17 cellular contexts compared by ENCODE assay signal in the genomic region with DNA sequence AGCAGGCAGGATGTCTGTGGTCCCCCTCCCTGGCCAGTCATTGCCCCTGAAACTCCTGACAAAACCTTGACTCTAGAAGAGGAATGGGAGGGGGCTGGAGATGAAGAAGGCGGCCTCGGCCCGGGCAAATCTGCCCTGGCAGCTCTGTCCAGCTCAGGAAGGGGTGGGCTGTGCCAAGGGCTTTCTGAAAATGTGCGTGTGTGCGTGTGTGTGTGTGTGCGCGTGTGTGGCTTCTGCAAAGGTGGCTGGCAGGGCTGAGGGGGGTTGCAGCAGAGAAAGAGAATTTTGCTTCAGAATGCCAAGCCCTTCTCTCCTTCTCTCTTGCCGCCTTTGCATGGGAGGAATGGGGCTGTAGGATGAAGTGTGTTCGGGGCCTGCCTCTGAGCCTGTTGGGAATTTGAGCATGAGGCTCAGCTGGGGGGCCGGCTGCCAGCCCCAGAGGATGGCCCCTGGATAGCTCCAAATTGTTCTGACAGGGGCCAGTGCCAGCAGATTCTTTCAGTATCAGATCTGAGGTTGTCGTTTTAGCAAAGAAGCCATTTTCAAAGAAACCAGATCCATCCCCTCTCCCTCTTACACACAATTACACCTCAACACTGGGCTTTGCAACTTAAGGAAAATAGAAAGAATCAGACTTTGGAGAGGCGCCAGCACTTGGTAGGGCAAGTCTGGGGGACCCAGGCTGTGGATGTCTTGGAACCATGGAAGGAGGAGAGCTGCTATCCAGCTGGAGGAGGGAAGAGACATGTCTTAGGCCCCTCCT. TPM values are rescaled to one million over a fixed set of nuclear protein-coding genes. Genes with fewer than 3 reads are reported as not detected.
DNase-seq lines count a peak whose midpoint lies in the region; ATAC-seq and TF ChIP-seq lines count a peak whose summit lies in the region.
"Had no signal": no experiment of that assay in that cellular context is flagged by ENCODE, and none has a peak within 500 bp of the region (broad histone marks: within the 10 kb centered on the region; RNA-seq: fewer than 3 reads in every experiment).

No MANE protein-coding gene starts in this region.

- TF ChIP-seq POLR2A in vagina (IDR thresholded peaks at IDR 0.05): no peak

- H3K36me3 ChIP-seq in psoas muscle (ENCODE audit: insufficient read depth in 1 of 2, low read depth in 1 of 2): no peaks in the 10 kb centered on the region
- no peaks in the 10 kb centered on the region for H3K36me3 ChIP-seq in vagina
- no peaks in the 10 kb centered on the region for H3K36me3 ChIP-seq in CD8-positive, alpha-beta T cell (ENCODE audit: insufficient read depth, low read length)
- H3K36me3 ChIP-seq: neutrophil had no signal

- H3K27me3 Mint-ChIP-seq in CD8-positive, alpha-beta T cell (ENCODE audit: low read depth): peaks cover 32% of the 10 kb centered on the region

- peaks cover 5% of the 10 kb centered on the region for H3K4me1 Mint-ChIP-seq in CD8-positive, alpha-beta T cell (ENCODE audit: low read depth)

- no peaks in the 10 kb centered on the region for H3K9me3 Mint-ChIP-seq in CD8-positive, alpha-beta T cell
- H3K9me3 Mint-ChIP-seq: GM23338 had no signal

- H3K4me3 Mint-ChIP-seq in CD8-positive, alpha-beta T cell: no peak overlapping the region

- H3K4me1 ChIP-seq in psoas muscle (peaks cover 14% of the 10 kb centered on the region), vagina (peaks cover 80% of the 10 kb centered on the region)
- H3K4me1 ChIP-seq in CD8-positive, alpha-beta T cell (ENCODE audit: insufficient read depth, low read length): no peaks in the 10 kb centered on the region

- POLR2A ChIA-PET in CD8-positive, alpha-beta T cell (lab: Charles Lee): interaction anchor here (0.6 kb wide), 1 partner anchor 73 kb away, joined by 3 read pairs; no protein-coding TSS in a partner anchor

- H3K4me3 ChIP-seq in psoas muscle (peak overlapping the region; percentile 78), vagina (peak overlapping the region; percentile 81 to 83)
- no peak overlapping the region for H3K4me3 ChIP-seq in CD8-positive, alpha-beta T cell (ENCODE audit: low read depth, low read length)
- H3K4me3 ChIP-seq: GM23338 had no signal

- peak overlapping the region; percentile 71 for H3K27ac ChIP-seq in psoas muscle
- peak overlapping the region; percentile 95 for H3K27ac ChIP-seq in vagina
- no peak overlapping the region for H3K27ac ChIP-seq in CD8-positive, alpha-beta T cell (ENCODE audit: low read depth, low read length)
- H3K27ac ChIP-seq: neutrophil had no signal

- no peaks in the 10 kb centered on the region for H3K36me3 Mint-ChIP-seq in CD8-positive, alpha-beta T cell

- CTCF ChIA-PET in CD8-positive, alpha-beta T cell (lab: Charles Lee): interaction anchor here (0.7 to 2.4 kb wide), 3 partner anchors 8 to 144 kb away, joined by 3 to 10 read pairs (median 3); no protein-coding TSS in a partner anchor

- no peak overlapping the region for H3K27ac Mint-ChIP-seq in CD8-positive, alpha-beta T cell
- H3K27ac Mint-ChIP-seq: GM23338 had no signal

- H3K27me3 ChIP-seq in psoas muscle (ENCODE audit: insufficient read depth in 3 of 3, low read length in 2 of 3): peaks cover 0 to 38% (median 4%) of the 10 kb centered on the region in 3 donors
- no peaks in the 10 kb centered on the region for H3K27me3 ChIP-seq in vagina
- peaks cover 10% of the 10 kb centered on the region for H3K27me3 ChIP-seq in CD8-positive, alpha-beta T cell (ENCODE audit: insufficient read depth, low read length)

- no peak for ATAC-seq in Right ventricle myocardium inferior
- ATAC-seq in left ventricle myocardium superior: no peak
- no peak for ATAC-seq in psoas muscle
- ATAC-seq in HG02642 (IDR thresholded peaks at IDR 0.05; ENCODE audit: poor library complexity, unreplicated experiment): no peak
- no peak for ATAC-seq in CD8-positive, alpha-beta T cell
- ATAC-seq: GM23338; stimulated activated naive CD8-positive, alpha-beta T cell treated with anti-CD3 and anti-CD28 coated beads, Interleukin-15, Interleukin-2, amounts not matched to agents 100 U/mL and 50 U/mL, for 24 hours had no signal

- DNase-seq in Right ventricle myocardium inferior (ENCODE audit: missing footprints): peak; percentile 53
- DNase-seq in cardiac septum (ENCODE audit: low spot score): no peak
- DNase-seq in left ventricle myocardium superior: peak; percentile 41
- no peak for DNase-seq in psoas muscle
- no peak for DNase-seq in vagina (ENCODE audit: extremely low spot score in 2 of 2)
- no peak for DNase-seq in CD8-positive, alpha-beta T cell
- no peak for DNase-seq in NCI-H2081 treated with DMSO at 0.1 percent for 48 hours (lab: John Stamatoyannopoulos, UW)
- DNase-seq: 8988T; activated CD4-positive, alpha-beta T cell treated with anti-CD3 and anti-CD28 coated beads for 1 hour; central memory CD4-positive, alpha-beta T cell; DMS 273 treated with DMSO at 0.1 percent for 48 hours; NCI-H187; stimulated activated CD4-positive, alpha-beta T cell treated with anti-CD3 and anti-CD28 coated beads, Interleukin-4, amount 100 ng/mL, for 1 hour; stimulated activated naive CD8-positive, alpha-beta T cell treated with anti-CD3 and anti-CD28 coated beads, Interleukin-15, Interleukin-2, amounts not matched to agents 100 U/mL and 50 U/mL, for 24 hours had no signal

- WGBS in psoas muscle, 3 donors: 46 to 67% (median 47%) methylated on average over 12 of the region's 12 CpGs

- H3K9me3 ChIP-seq in psoas muscle: no peaks in the 10 kb centered on the region
- H3K9me3 ChIP-seq in vagina: no peaks in the 10 kb centered on the region
- no peaks in the 10 kb centered on the region for H3K9me3 ChIP-seq in CD8-positive, alpha-beta T cell (ENCODE audit: low read length)
- H3K9me3 ChIP-seq: neutrophil had no signal

- intact Hi-C loops in Right ventricle myocardium inferior (cut with DNase I): loop anchor here (2.0 kb wide), 2 partner anchors 22 to 48 kb away; no protein-coding TSS in a partner anchor
- intact Hi-C loops in cardiac septum (cut with DNase I): loop anchor here (5.0 kb wide), 1 partner anchor 82 kb away; no protein-coding TSS in a partner anchor
- intact Hi-C loops in left ventricle myocardium superior (cut with micrococcal nuclease): no loop called here
- intact Hi-C loops in psoas muscle (cut with DNase I): no loop called here
- intact Hi-C loops in vagina (cut with DNase I): loop anchor here (5.0 to 10.0 kb wide), 5 partner anchors 32 to 190 kb away; no protein-coding TSS in a partner anchor
- intact Hi-C loops in CD8-positive, alpha-beta T cell (cut with DNase I, micrococcal nuclease): loop anchor here in 1 of 2 experiments (5.0 kb wide), 1 partner anchor 163 kb away; no protein-coding TSS in a partner anchor

- no peak for TF ChIP-seq CTCF in psoas muscle (IDR thresholded peaks at IDR 0.05)
- no peak for TF ChIP-seq CTCF in vagina (IDR thresholded peaks at IDR 0.05)
- TF ChIP-seq CTCF in CD8-positive, alpha-beta T cell (IDR thresholded peaks at IDR 0.05): no peak

RNA-seq across cellular contexts. Expression of gene TIMP3, which starts 3.5 kb away (rescaled TPM):
- total RNA-seq in Right ventricle myocardium inferior (288 TPM), cardiac septum (116 TPM), left ventricle myocardium superior (256 TPM), psoas muscle (100 to 1,000 TPM in 2 of 4 donors, 10 to 100 TPM in 2; 65.0 to 160 (median 92.5) TPM), vagina (262 TPM)
- 10 to 100 TPM; 58.6 to 80.7 (median 65.0) TPM for polyA plus RNA-seq in psoas muscle
- not detected for total RNA-seq in CD8-positive, alpha-beta T cell

Comparison
In these comparisons a context has a peak if more than half of its experiments do, and no peak if none do; other contexts are left out.
1. DNase-seq: peak in Right ventricle myocardium inferior (single experiment) and left ventricle myocardium superior (single experiment); none in cardiac septum (single experiment), psoas muscle (0 of 2), vagina (0 of 2), CD8-positive, alpha-beta T cell (0 of 7) and NCI-H2081 treated with DMSO at 0.1 percent for 48 hours (single experiment).
2. intact Hi-C loops: an anchor here in Right ventricle myocardium inferior (2.0 kb wide), cardiac septum (5.0 kb wide) and vagina (5.0 to 10.0 kb wide); none called in left ventricle myocardium superior and psoas muscle.
3. RNA of gene TIMP3, which starts 3.5 kb away (total RNA-seq): 288 TPM in Right ventricle myocardium inferior (single experiment), 262 TPM in vagina (single experiment), 256 TPM in left ventricle myocardium superior (single experiment), 116 TPM in cardiac septum (single experiment) and 65.0 to 160 TPM in psoas muscle; not detected in CD8-positive, alpha-beta T cell; every median in the first group is over 10 times any median in the second.